9 cellular contexts compared by ENCODE assay signal in the genomic region with DNA sequence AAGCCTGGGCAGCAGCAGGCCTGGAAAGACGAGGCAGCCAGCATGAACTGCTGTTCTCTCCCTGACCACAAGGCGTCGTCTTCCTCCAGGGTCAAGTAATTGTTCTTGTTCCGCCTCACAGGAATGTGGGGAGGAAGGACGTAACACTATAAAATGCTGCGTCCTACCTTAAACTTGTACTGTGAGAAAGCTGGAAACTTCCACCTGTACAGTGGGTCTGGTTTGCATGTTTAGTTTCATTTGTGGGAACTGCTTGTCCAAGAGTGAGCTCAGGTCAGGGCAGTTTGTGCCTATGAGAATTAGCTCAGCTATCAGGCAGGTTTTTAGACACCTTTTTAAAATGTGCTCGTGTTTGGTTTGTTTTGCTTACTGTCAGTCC. TPM values are rescaled to one million over a fixed set of nuclear protein-coding genes. Genes with fewer than 3 reads are reported as not detected.
DNase-seq lines count a peak whose midpoint lies in the region; ATAC-seq, FAIRE-seq and TF ChIP-seq lines count a peak whose summit lies in the region.
"Had no signal": no experiment of that assay in that cellular context is flagged by ENCODE, and none has a peak within 500 bp of the region (broad histone marks: within the 10 kb centered on the region; RNA-seq: fewer than 3 reads in every experiment).

No MANE protein-coding gene starts in this region.

- CTCF ChIA-PET in A673 (lab: Charles Lee) (interaction anchor here (0.6 to 1.4 kb wide), 4 partner anchors 234 to 308 kb away, joined by 3 to 5 read pairs (median 3); no protein-coding TSS in a partner anchor), HCT116 (lab: Charles Lee) (interaction anchor here (0.6 to 3.1 kb wide), 12 partner anchors 8 to 949 kb away, joined by 3 to 21 read pairs (median 4); a partner anchor contains a TSS)

- ATAC-seq in HCT116 (peak; percentile 94), left ventricle myocardium superior (peak; percentile 79)

- TF ChIP-seq CTCF in A673 (conservative IDR thresholded peaks at IDR 0.05; ENCODE audit: low read depth, low read length): peak; percentile 88
- TF ChIP-seq CTCF in HCT116 (IDR thresholded peaks at IDR 0.05 in 2 of 3, conservative IDR thresholded peaks at IDR 0.05 in 1 of 3; ENCODE audit: borderline replicate concordance in 1 of 3, insufficient read depth in 1 of 3, low read depth in 2 of 3, low read length in 2 of 3): peak; percentile 65 to 94 (median 90)
- TF ChIP-seq CTCF in retinal pigment epithelial cell (conservative IDR thresholded peaks at IDR 0.05; ENCODE audit: low read depth, low read length): peak; percentile 97

- H3K4me1 ChIP-seq in A673 (ENCODE audit: insufficient read depth, low read length, poor library complexity, severe bottlenecking) (peaks cover 16% of the 10 kb centered on the region), HCT116 (ENCODE audit: control insufficient read depth in 1 of 2, insufficient read depth in 2 of 2, low read length in 2 of 2) (peaks cover 0 to 5% of the 10 kb centered on the region in 2 experiments; a peak in 1 of 4 replicates)

- BruUV-seq in A673 (replicated peaks; lab: Mats Ljungman, UMichigan) (no TSS peak), HCT116 (replicated peaks; lab: Mats Ljungman, UMichigan) (no TSS peak)

- no peak overlapping the region for H3K4me3 ChIP-seq in A673 (ENCODE audit: low read depth, low read length, poor library complexity, severe bottlenecking)
- H3K4me3 ChIP-seq in HCT116 (replicated peaks in 1 of 2; ENCODE audit: low read depth in 1 of 2, low read length in 2 of 2): no peak overlapping the region
- peak overlapping the region; percentile 37 for H3K4me3 ChIP-seq in retinal pigment epithelial cell (ENCODE audit: low read length)

- H3K4me2 ChIP-seq in HCT116 (ENCODE audit: low read length): peak overlapping the region; percentile 50

- no peaks in the 10 kb centered on the region for H3K9me2 ChIP-seq in HCT116 (ENCODE audit: insufficient read depth)

- RAD21 ChIA-PET in HCT116 (lab: Charles Lee; ENCODE audit: low non-redundant PET in 1 of 2, low total read pairs in 2 of 2, uncharacterized antibody in 2 of 2, unreplicated experiment in 2 of 2): interaction anchor here in 1 of 2 experiments (1.4 kb wide), 1 partner anchor 289 kb away, joined by 4 read pairs; no protein-coding TSS in a partner anchor

- intact Hi-C loops in A673 (cut with micrococcal nuclease; ENCODE audit: unreplicated experiment) (loop anchor here (1.0 to 2.0 kb wide), 2 partner anchors 233 to 320 kb away; no protein-coding TSS in a partner anchor), HCT116 (cut with micrococcal nuclease) (loop anchor here (1.0 to 10.0 kb wide), 4 partner anchors 233 to 320 kb away; no protein-coding TSS in a partner anchor), left ventricle myocardium superior (cut with micrococcal nuclease) (loop anchor here (10.0 kb wide), 1 partner anchor 231 kb away; no protein-coding TSS in a partner anchor)

- no peaks in the 10 kb centered on the region for H4K20me1 ChIP-seq in HCT116 (ENCODE audit: insufficient read depth)

- H3K36me3 ChIP-seq in A673 (ENCODE audit: insufficient read depth, low read length, poor library complexity, severe bottlenecking) (peaks cover 15% of the 10 kb centered on the region), HCT116 (ENCODE audit: control insufficient read depth in 1 of 2, insufficient read depth in 2 of 2, low read length in 2 of 2) (peaks cover 3 to 11% of the 10 kb centered on the region in 2 experiments; a peak in 1 of 4 replicates)

- no peak for TF ChIP-seq POLR2A in HCT116 (IDR thresholded peaks at IDR 0.05; ENCODE audit: borderline replicate concordance, extremely low read depth, insufficient read depth, insufficient read length)

- H3K9me3 ChIP-seq in A673 (ENCODE audit: low read depth, low read length, poor library complexity, severe bottlenecking): no peaks in the 10 kb centered on the region
- H3K9me3 ChIP-seq in HCT116 (ENCODE audit: control insufficient read depth in 1 of 2, insufficient read depth in 1 of 2, low read depth in 1 of 2, low read length in 2 of 2): no peaks in the 10 kb centered on the region

- no peaks in the 10 kb centered on the region for H3K27me3 ChIP-seq in A673 (replicated peaks; ENCODE audit: insufficient read depth, low read depth, low read length, poor library complexity)
- H3K27me3 ChIP-seq in HCT116 (ENCODE audit: insufficient read depth, low read length): no peaks in the 10 kb centered on the region

- no peak for FAIRE-seq in frontal cortex (lab: Jason Lieb, UNC)
- FAIRE-seq: islet of Langerhans had no signal

- DNase-seq in A673 (ENCODE audit: low spot score) (peak; percentile 60), GDM1 (lab: John Stamatoyannopoulos, UW) (peak; percentile 9), HCT116 (ENCODE audit: low read depth, low spot score) (peak; percentile 49), MV-4-11 (lab: John Stamatoyannopoulos, UW) (peak; percentile 58), left ventricle myocardium superior (peak; percentile 68), retinal pigment epithelial cell (ENCODE audit: low read depth) (peak; percentile 47), frontal cortex (ENCODE audit: low spot score in 2 of 2) (no peak)
- DNase-seq in activated T-cell treated with anti-CD3 and anti-CD28 coated beads, Interleukin-2, amount 50 U/mL, for 48 hours: peak; percentile 51 to 60

- H3K79me2 ChIP-seq in HCT116 (ENCODE audit: insufficient read depth, low read length): no peaks in the 10 kb centered on the region

- POLR2A ChIA-PET in A673 (lab: Charles Lee; ENCODE audit: low non-redundant PET) (interaction anchor here (0.6 kb wide), 1 partner anchor 405 kb away, joined by 3 read pairs; no protein-coding TSS in a partner anchor), HCT116 (lab: Charles Lee) (no interaction called here)

- H3K27ac ChIP-seq in A673 (ENCODE audit: low read depth, low read length, poor library complexity, severe bottlenecking) (no peak overlapping the region), HCT116 (ENCODE audit: low read depth, low read length) (no peak overlapping the region)

- H3K9ac ChIP-seq in HCT116 (ENCODE audit: low read length): no peak overlapping the region

- peak; percentile 82 for TF ChIP-seq RAD21 in HCT116 (IDR thresholded peaks at IDR 0.05; ENCODE audit: low read depth)

- H2AFZ ChIP-seq in HCT116 (ENCODE audit: low read depth, low read length, poor library complexity, severe bottlenecking): no peak overlapping the region

TF ChIP-seq in HCT116, 20 proteins besides CTCF, POLR2A, EP300 and RAD21:
- no peak for TF ChIP-seq EGR1 (IDR thresholded peaks at IDR 0.05; ENCODE audit: low read depth)
- no peak for TF ChIP-seq FOSL1 (IDR thresholded peaks at IDR 0.05; ENCODE audit: low read depth)
- no peak for TF ChIP-seq SP1 (IDR thresholded peaks at IDR 0.05; ENCODE audit: low read depth)
- no peak for TF ChIP-seq SIN3A (IDR thresholded peaks at IDR 0.05; ENCODE audit: low read depth)
- no peak for TF ChIP-seq JUND (IDR thresholded peaks at IDR 0.05)
- TF ChIP-seq YY1 (IDR thresholded peaks at IDR 0.05; ENCODE audit: extremely low read depth, insufficient replicate concordance, low read depth, low read length): no peak
- TF ChIP-seq POLR2AphosphoS5 (IDR thresholded peaks at IDR 0.05; ENCODE audit: low read depth, low read length): no peak
TF ChIP-seq in HCT116: peak in this region for 0.

RNA-seq across cellular contexts. Expression of a gene that starts 55.2 kb away (rescaled TPM):
- 34.2 and 39.0 TPM in 2 replicates for total RNA-seq in A673 (2021)
- 21.9 TPM for total RNA-seq in HCT116 (2021; ENCODE audit: unreplicated experiment)
- polyA plus RNA-seq in HCT116 (2012): 8.9 and 10.4 TPM in 2 replicates
- total RNA-seq in left ventricle myocardium superior: 17.4 TPM
- total RNA-seq in frontal cortex: 192 TPM

Comparison
In these comparisons a context has a peak if more than half of its experiments do, and no peak if none do; other contexts are left out.
1. DNase-seq: peak in A673 (single experiment), GDM1 (single experiment), HCT116 (single experiment), MV-4-11 (single experiment), activated T-cell treated with anti-CD3 and anti-CD28 coated beads, Interleukin-2, amount 50 U/mL, for 48 hours (2 of 2), left ventricle myocardium superior (single experiment) and retinal pigment epithelial cell (single experiment); none in frontal cortex (0 of 2).
2. Peak in every context shown above with its lines, with median percentiles within 50 percentile points of each other: CTCF ChIP-seq.